ENCODE assay signal across 1 cellular context in the genomic region with DNA sequence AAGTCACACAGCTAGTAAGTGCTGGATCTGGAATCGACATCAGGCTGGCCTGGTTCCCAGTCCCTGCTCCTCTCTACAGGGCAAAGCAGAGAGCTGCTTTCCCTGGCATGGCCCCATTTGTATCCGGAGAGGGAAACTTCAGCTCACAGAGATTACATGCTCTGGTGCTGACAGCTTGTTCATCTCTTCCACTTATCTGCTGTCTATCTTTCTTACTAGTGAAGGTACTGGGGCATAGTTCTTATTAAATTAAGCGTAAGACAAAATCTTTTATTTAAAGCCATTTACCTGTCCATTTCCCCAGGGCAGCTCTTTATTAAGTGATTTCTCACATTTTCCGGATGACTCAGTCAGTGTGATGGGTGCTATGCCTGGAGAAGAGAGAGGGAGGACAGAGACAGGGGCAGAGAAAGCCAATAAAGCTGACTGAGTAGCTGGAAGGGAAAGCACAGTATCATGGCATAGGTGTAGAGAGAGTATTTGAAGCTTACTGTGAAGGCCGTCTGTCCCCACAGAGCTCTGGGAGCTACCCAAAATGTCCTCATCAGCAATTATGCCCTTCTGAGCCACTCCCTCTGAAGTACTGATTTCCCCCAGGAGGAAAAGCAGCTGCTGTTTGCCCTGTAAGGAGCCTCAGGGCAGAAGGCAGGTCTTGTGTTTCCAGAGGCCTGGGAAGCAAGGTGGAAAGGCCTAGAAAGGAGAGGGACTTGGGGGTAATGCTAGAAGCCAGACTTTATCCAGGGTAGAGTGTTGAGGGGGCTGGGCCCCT.
TF ChIP-seq lines count a peak whose summit lies in the region.

No MANE protein-coding gene starts in this region.

TF ChIP-seq in GM12878, 131 proteins besides CTCF, POLR2A, EP300 and RAD21:
- TF ChIP-seq FOXK2 (IDR thresholded peaks at IDR 0.05), result no peak
